ENCODE assay signal across 1 cellular context in the genomic region with DNA sequence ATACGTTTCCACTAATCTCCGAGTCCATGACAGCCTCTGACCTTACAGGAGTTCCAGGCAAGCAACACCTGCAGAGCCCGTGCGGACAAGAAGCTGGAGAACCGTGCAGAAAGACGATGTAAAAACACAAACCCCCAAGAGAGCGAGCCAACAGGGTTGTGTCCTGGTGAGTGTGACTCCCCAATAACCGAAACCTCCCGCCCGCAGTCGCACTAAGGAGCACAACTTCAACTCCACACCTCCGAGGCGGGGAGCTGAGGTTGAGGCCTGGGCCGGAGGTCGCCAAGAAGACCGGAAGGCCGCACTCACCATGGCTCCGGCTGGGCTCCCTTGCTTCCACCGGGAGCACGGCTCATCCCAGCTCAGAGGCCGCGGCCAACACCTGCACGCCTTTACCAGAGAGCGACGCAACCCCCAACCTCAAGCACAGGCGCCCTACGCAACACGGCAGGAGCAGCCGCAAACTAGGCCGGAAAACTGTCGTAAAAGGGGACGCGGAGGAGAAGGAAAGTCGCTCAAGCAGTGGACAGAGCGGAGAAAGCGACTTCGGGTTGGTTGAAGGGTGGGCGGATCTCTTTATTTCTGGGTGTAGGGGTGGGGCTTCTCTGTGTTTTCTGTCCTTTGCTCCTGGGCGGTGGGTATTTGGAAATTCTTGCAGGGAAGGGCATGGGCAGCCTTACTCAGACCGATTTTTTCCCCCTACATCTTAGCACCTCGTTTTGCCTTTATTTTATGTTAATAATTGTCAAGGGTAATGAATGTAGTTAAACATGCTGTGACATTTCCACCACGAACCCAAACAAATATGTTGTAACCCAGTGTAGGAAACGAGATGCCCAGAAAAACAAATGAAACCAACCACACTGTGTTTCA.
TF ChIP-seq lines count a peak whose summit lies in the region.

A gene (minus strand): TSS at position 446 of the 873 bp plus-strand sequence. CDS start 134 bp downstream, at position 312.

TF ChIP-seq in HepG2, 621 proteins besides CTCF, POLR2A, EP300 and RAD21 (continued from another document and continues in another):
- TF ChIP-seq, protein P1, sequence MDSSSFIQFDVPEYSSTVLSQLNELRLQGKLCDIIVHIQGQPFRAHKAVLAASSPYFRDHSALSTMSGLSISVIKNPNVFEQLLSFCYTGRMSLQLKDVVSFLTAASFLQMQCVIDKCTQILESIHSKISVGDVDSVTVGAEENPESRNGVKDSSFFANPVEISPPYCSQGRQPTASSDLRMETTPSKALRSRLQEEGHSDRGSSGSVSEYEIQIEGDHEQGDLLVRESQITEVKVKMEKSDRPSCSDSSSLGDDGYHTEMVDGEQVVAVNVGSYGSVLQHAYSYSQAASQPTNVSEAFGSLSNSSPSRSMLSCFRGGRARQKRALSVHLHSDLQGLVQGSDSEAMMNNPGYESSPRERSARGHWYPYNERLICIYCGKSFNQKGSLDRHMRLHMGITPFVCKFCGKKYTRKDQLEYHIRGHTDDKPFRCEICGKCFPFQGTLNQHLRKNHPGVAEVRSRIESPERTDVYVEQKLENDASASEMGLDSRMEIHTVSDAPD (CRISPR knock-in tag; IDR thresholded peaks at IDR 0.05): no peak
- TF ChIP-seq ZNF367 (CRISPR knock-in tag; IDR thresholded peaks at IDR 0.05; ENCODE audit: borderline replicate concordance) (peak; percentile 69; the same call in 1 of the 2 replicates), PHF21A (CRISPR knock-in tag; IDR thresholded peaks at IDR 0.05) (peak; percentile 95), ZNF569 (CRISPR knock-in tag; IDR thresholded peaks at IDR 0.05; ENCODE audit: borderline replicate concordance) (no peak), PAX8 (CRISPR knock-in tag; IDR thresholded peaks at IDR 0.05; ENCODE audit: borderline replicate concordance) (no peak), ZNF772 (CRISPR knock-in tag; IDR thresholded peaks at IDR 0.05) (peak; percentile 95), ZSCAN22 (CRISPR knock-in tag; IDR thresholded peaks at IDR 0.05) (0 out of 2 replicates have a peak, but pooled peaks have one; percentile 51), HOXA7 (CRISPR knock-in tag; IDR thresholded peaks at IDR 0.05) (0 out of 2 replicates have a peak, but pooled peaks have one; percentile 39), ZBTB42 (CRISPR knock-in tag; IDR thresholded peaks at IDR 0.05) (no peak), SOX5 (CRISPR knock-in tag; IDR thresholded peaks at IDR 0.05; ENCODE audit: borderline replicate concordance) (peak; percentile 31; the same call in 1 of the 2 replicates), MED1 (CRISPR knock-in tag; IDR thresholded peaks at IDR 0.05) (peak; percentile 83), SMARCE1 (IDR thresholded peaks at IDR 0.05; ENCODE audit: borderline replicate concordance) (no peak), ZNF263 (CRISPR knock-in tag; IDR thresholded peaks at IDR 0.05) (peak; percentile 98), SIN3A (IDR thresholded peaks at IDR 0.05; ENCODE audit: borderline replicate concordance, low read depth, low read length) (peak; percentile 88), ISL2 (CRISPR knock-in tag; IDR thresholded peaks at IDR 0.05) (peak; percentile 69; the same call in 1 of the 2 replicates), ZMAT3 (CRISPR knock-in tag; conservative IDR thresholded peaks at IDR 0.05) (peak; percentile 75; the same call in 1 of the 2 replicates), BCL6 (CRISPR knock-in tag; IDR thresholded peaks at IDR 0.05) (peak; percentile 39; the same call in 1 of the 2 replicates), ZNF678 (CRISPR knock-in tag; IDR thresholded peaks at IDR 0.05) (peak; percentile 82; the same call in 1 of the 2 replicates), TEAD3 (CRISPR knock-in tag; optimal IDR thresholded peaks at IDR 0.05; ENCODE audit: borderline replicate concordance) (peak; percentile 59), GABPB1 (CRISPR knock-in tag; IDR thresholded peaks at IDR 0.05) (peak; percentile 89), RFXAP (CRISPR knock-in tag; IDR thresholded peaks at IDR 0.05; ENCODE audit: borderline replicate concordance) (peak; percentile 54; the same call in 1 of the 2 replicates)
- TF ChIP-seq, protein P2, sequence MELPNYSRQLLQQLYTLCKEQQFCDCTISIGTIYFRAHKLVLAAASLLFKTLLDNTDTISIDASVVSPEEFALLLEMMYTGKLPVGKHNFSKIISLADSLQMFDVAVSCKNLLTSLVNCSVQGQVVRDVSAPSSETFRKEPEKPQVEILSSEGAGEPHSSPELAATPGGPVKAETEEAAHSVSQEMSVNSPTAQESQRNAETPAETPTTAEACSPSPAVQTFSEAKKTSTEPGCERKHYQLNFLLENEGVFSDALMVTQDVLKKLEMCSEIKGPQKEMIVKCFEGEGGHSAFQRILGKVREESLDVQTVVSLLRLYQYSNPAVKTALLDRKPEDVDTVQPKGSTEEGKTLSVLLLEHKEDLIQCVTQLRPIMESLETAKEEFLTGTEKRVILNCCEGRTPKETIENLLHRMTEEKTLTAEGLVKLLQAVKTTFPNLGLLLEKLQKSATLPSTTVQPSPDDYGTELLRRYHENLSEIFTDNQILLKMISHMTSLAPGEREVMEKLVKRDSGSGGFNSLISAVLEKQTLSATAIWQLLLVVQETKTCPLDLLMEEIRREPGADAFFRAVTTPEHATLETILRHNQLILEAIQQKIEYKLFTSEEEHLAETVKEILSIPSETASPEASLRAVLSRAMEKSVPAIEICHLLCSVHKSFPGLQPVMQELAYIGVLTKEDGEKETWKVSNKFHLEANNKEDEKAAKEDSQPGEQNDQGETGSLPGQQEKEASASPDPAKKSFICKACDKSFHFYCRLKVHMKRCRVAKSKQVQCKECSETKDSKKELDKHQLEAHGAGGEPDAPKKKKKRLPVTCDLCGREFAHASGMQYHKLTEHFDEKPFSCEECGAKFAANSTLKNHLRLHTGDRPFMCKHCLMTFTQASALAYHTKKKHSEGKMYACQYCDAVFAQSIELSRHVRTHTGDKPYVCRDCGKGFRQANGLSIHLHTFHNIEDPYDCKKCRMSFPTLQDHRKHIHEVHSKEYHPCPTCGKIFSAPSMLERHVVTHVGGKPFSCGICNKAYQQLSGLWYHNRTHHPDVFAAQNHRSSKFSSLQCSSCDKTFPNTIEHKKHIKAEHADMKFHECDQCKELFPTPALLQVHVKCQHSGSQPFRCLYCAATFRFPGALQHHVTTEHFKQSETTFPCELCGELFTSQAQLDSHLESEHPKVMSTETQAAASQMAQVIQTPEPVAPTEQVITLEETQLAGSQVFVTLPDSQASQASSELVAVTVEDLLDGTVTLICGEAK (IDR thresholded peaks at IDR 0.05): no peak
- TF ChIP-seq, protein P2 (CRISPR knock-in tag; IDR thresholded peaks at IDR 0.05): peak; percentile 83
- TF ChIP-seq, protein P3, sequence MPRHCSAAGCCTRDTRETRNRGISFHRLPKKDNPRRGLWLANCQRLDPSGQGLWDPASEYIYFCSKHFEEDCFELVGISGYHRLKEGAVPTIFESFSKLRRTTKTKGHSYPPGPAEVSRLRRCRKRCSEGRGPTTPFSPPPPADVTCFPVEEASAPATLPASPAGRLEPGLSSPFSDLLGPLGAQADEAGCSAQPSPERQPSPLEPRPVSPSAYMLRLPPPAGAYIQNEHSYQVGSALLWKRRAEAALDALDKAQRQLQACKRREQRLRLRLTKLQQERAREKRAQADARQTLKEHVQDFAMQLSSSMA (CRISPR knock-in tag; IDR thresholded peaks at IDR 0.05): peak; percentile 82
- TF ChIP-seq, protein P4, sequence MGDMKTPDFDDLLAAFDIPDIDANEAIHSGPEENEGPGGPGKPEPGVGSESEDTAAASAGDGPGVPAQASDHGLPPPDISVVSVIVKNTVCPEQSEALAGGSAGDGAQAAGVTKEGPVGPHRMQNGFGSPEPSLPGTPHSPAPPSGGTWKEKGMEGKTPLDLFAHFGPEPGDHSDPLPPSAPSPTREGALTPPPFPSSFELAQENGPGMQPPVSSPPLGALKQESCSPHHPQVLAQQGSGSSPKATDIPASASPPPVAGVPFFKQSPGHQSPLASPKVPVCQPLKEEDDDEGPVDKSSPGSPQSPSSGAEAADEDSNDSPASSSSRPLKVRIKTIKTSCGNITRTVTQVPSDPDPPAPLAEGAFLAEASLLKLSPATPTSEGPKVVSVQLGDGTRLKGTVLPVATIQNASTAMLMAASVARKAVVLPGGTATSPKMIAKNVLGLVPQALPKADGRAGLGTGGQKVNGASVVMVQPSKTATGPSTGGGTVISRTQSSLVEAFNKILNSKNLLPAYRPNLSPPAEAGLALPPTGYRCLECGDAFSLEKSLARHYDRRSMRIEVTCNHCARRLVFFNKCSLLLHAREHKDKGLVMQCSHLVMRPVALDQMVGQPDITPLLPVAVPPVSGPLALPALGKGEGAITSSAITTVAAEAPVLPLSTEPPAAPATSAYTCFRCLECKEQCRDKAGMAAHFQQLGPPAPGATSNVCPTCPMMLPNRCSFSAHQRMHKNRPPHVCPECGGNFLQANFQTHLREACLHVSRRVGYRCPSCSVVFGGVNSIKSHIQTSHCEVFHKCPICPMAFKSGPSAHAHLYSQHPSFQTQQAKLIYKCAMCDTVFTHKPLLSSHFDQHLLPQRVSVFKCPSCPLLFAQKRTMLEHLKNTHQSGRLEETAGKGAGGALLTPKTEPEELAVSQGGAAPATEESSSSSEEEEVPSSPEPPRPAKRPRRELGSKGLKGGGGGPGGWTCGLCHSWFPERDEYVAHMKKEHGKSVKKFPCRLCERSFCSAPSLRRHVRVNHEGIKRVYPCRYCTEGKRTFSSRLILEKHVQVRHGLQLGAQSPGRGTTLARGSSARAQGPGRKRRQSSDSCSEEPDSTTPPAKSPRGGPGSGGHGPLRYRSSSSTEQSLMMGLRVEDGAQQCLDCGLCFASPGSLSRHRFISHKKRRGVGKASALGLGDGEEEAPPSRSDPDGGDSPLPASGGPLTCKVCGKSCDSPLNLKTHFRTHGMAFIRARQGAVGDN (CRISPR knock-in tag; IDR thresholded peaks at IDR 0.05): peak; percentile 95
- TF ChIP-seq, protein P5, sequence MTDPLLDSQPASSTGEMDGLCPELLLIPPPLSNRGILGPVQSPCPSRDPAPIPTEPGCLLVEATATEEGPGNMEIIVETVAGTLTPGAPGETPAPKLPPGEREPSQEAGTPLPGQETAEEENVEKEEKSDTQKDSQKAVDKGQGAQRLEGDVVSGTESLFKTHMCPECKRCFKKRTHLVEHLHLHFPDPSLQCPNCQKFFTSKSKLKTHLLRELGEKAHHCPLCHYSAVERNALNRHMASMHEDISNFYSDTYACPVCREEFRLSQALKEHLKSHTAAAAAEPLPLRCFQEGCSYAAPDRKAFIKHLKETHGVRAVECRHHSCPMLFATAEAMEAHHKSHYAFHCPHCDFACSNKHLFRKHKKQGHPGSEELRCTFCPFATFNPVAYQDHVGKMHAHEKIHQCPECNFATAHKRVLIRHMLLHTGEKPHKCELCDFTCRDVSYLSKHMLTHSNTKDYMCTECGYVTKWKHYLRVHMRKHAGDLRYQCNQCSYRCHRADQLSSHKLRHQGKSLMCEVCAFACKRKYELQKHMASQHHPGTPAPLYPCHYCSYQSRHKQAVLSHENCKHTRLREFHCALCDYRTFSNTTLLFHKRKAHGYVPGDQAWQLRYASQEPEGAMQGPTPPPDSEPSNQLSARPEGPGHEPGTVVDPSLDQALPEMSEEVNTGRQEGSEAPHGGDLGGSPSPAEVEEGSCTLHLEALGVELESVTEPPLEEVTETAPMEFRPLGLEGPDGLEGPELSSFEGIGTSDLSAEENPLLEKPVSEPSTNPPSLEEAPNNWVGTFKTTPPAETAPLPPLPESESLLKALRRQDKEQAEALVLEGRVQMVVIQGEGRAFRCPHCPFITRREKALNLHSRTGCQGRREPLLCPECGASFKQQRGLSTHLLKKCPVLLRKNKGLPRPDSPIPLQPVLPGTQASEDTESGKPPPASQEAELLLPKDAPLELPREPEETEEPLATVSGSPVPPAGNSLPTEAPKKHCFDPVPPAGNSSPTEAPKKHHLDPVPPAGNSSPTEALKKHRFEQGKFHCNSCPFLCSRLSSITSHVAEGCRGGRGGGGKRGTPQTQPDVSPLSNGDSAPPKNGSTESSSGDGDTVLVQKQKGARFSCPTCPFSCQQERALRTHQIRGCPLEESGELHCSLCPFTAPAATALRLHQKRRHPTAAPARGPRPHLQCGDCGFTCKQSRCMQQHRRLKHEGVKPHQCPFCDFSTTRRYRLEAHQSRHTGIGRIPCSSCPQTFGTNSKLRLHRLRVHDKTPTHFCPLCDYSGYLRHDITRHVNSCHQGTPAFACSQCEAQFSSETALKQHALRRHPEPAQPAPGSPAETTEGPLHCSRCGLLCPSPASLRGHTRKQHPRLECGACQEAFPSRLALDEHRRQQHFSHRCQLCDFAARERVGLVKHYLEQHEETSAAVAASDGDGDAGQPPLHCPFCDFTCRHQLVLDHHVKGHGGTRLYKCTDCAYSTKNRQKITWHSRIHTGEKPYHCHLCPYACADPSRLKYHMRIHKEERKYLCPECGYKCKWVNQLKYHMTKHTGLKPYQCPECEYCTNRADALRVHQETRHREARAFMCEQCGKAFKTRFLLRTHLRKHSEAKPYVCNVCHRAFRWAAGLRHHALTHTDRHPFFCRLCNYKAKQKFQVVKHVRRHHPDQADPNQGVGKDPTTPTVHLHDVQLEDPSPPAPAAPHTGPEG (CRISPR knock-in tag; IDR thresholded peaks at IDR 0.05): peak; percentile 88; the same call in 1 of the 2 replicates
